8 cellular contexts compared by ENCODE assay signal in genomic region chr1:52920791-52921291, GRCh38. TPM values are rescaled to one million over a fixed set of nuclear protein-coding genes. Genes with fewer than 3 reads are reported as not detected.
A peak's percentile ranks its signal among the peaks of the same experiment; 100 is the strongest.
DNase-seq lines count a peak whose midpoint lies in the region; ATAC-seq and TF ChIP-seq lines count a peak whose summit lies in the region.

No MANE protein-coding gene starts in this region.

- peaks cover 11% of the 10 kb centered on the region for H3K36me3 Mint-ChIP-seq in central memory CD8-positive, alpha-beta T cell (ENCODE audit: insufficient read depth)

- no peaks in the 10 kb centered on the region for H3K9me3 Mint-ChIP-seq in central memory CD8-positive, alpha-beta T cell

- H3K4me1 Mint-ChIP-seq in central memory CD8-positive, alpha-beta T cell, result peaks cover 26% of the 10 kb centered on the region

- no peaks in the 10 kb centered on the region for H3K27me3 Mint-ChIP-seq in central memory CD8-positive, alpha-beta T cell

- H3K4me1 ChIP-seq in thoracic aorta (ENCODE audit: control insufficient read depth in 1 of 2, low read depth in 2 of 2), result peaks cover 0 to 17% of the 10 kb centered on the region in 2 donors

- no peaks in the 10 kb centered on the region for H3K27me3 ChIP-seq in thoracic aorta (replicated peaks; ENCODE audit: insufficient read depth)

- POLR2A ChIA-PET in GM10248 (lab: Yijun Ruan, JAX), result interaction anchor here (0.6 kb wide), 2 partner anchors 53 to 195 kb away, joined by 4 to 5 read pairs; partner anchors contain the start of gene ZYG11B

- no peak for ATAC-seq in central memory CD8-positive, alpha-beta T cell (replicated peaks; ENCODE audit: extremely low read depth, poor library complexity, severe bottlenecking)
- ATAC-seq in left lobe of liver (peak; percentile 66), thoracic aorta (ENCODE audit: insufficient number of reproducible peaks, low FRiP score, low read depth) (peak; percentile 56), GM21528 (IDR thresholded peaks at IDR 0.05; ENCODE audit: low FRiP score, unreplicated experiment) (no peak), GM18868 (IDR thresholded peaks at IDR 0.05; ENCODE audit: unreplicated experiment) (no peak)

- CTCF ChIA-PET in GM10248 (lab: Yijun Ruan, JAX), result interaction anchor here (0.8 to 2.2 kb wide), 18 partner anchors 8 to 515 kb away, joined by 3 to 14 read pairs (median 4); partner anchors contain the start of gene ZYG11A

- no peak for TF ChIP-seq CTCF in thoracic aorta (IDR thresholded peaks at IDR 0.05)
- no peak for TF ChIP-seq CTCF in GM10248 (IDR thresholded peaks at IDR 0.05; ENCODE audit: control extremely low read depth, extremely low read depth, low read depth, missing control alignments)

- peak overlapping the region; percentile 78 to 88 for H3K27ac ChIP-seq in thoracic aorta

- peak overlapping the region; percentile 82 for H3K4me3 Mint-ChIP-seq in central memory CD8-positive, alpha-beta T cell

- peak overlapping the region; percentile 90 for H3K27ac Mint-ChIP-seq in central memory CD8-positive, alpha-beta T cell (ENCODE audit: low read depth)

- no peaks in the 10 kb centered on the region for H3K36me3 ChIP-seq in thoracic aorta

- DNase-seq in NCI-H510A treated with DMSO at 0.1 percent for 48 hours (lab: John Stamatoyannopoulos, UW) (peak; percentile 20), NCI-H510A (lab: John Stamatoyannopoulos, UW) (no peak), left lobe of liver (ENCODE audit: low spot score) (peak; percentile 92), thoracic aorta (ENCODE audit: low spot score) (no peak), GM10248 (ENCODE audit: extremely low spot score) (no peak)
- no peak for DNase-seq in central memory CD8-positive, alpha-beta T cell (ENCODE audit: low spot score in 2 of 2)

- no peaks in the 10 kb centered on the region for H3K9me3 ChIP-seq in thoracic aorta

- H3K4me3 ChIP-seq in thoracic aorta, result peak overlapping the region; percentile 91

RNA-seq across cellular contexts. Expression of gene ECHDC2, which starts 0.7 kb away (rescaled TPM):
- total RNA-seq in left lobe of liver, result 966 TPM
- 100 to 1,000 TPM; 145 to 150 TPM for total RNA-seq in thoracic aorta

RNA-seq across cellular contexts. Expression of gene SCP2, which starts 6.2 kb away (rescaled TPM):
- total RNA-seq in left lobe of liver (796 TPM), thoracic aorta (10 to 100 TPM; 75.1 to 99.9 TPM)

Comparison
In these comparisons a context has a peak if more than half of its experiments do, and no peak if none do; other contexts are left out.
1. DNase-seq: peak in NCI-H510A treated with DMSO at 0.1 percent for 48 hours (single experiment) and left lobe of liver (single experiment); none in NCI-H510A (single experiment), central memory CD8-positive, alpha-beta T cell (0 of 2), thoracic aorta (single experiment) and GM10248 (single experiment).
2. ATAC-seq: peak in left lobe of liver (single experiment) and thoracic aorta (single experiment); none in central memory CD8-positive, alpha-beta T cell (single experiment), GM21528 (single experiment) and GM18868 (single experiment).